1 cellular context compared by ENCODE assay signal in the genomic region with DNA sequence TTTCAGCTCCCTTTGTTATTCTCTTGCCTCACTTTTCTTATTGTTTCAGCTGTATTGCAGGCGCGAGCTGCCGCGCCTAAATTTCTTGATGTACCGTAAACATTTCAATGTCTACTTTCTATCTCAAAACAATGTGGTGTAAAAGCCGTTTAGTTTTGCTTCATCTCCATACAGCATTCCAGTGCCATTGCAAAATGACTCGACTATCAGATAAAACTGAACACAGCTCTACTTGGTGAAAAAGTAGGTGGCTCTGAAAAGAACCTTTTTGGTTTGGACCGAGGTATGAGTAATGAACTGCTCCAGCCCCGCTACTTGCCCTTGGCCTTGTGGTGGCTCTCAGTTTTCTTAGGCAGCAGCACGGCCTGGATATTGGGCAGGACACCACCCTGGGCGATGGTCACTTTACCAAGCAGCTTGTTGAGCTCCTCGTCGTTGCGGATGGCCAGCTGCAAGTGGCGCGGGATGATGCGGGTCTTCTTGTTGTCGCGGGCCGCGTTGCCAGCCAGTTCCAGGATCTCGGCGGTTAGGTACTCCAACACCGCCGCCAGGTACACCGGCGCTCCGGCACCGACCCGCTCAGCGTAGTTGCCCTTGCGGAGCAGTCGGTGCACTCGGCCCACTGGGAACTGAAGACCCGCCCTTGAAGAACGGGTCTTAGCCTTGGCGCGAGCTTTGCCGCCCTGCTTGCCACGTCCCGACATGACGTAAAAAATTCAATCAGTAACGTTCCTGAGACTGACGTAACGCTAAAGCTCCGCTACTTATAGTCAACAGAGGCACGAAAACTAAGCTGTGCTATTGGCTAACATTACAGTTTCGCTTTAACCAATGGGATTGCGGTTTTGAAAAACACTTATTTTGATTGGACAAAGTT.
TF ChIP-seq lines count a peak whose summit lies in the region.

No MANE protein-coding gene starts in this region.

TF ChIP-seq in HepG2, 621 proteins besides CTCF, POLR2A, EP300 and RAD21 (continued from another document and continues in another):
- TF ChIP-seq SKI (IDR thresholded peaks at IDR 0.05; ENCODE audit: partially characterized antibody): no peak
- TF ChIP-seq PHB2 (IDR thresholded peaks at IDR 0.05; ENCODE audit: partially characterized antibody): no peak
- TF ChIP-seq, protein P1, sequence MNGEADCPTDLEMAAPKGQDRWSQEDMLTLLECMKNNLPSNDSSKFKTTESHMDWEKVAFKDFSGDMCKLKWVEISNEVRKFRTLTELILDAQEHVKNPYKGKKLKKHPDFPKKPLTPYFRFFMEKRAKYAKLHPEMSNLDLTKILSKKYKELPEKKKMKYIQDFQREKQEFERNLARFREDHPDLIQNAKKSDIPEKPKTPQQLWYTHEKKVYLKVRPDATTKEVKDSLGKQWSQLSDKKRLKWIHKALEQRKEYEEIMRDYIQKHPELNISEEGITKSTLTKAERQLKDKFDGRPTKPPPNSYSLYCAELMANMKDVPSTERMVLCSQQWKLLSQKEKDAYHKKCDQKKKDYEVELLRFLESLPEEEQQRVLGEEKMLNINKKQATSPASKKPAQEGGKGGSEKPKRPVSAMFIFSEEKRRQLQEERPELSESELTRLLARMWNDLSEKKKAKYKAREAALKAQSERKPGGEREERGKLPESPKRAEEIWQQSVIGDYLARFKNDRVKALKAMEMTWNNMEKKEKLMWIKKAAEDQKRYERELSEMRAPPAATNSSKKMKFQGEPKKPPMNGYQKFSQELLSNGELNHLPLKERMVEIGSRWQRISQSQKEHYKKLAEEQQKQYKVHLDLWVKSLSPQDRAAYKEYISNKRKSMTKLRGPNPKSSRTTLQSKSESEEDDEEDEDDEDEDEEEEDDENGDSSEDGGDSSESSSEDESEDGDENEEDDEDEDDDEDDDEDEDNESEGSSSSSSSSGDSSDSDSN (CRISPR knock-in tag; IDR thresholded peaks at IDR 0.05): peak; percentile 66; the same call in 1 of the 2 replicates
- no peak for TF ChIP-seq TOPORS (CRISPR knock-in tag; IDR thresholded peaks at IDR 0.05)
- TF ChIP-seq, protein P2, sequence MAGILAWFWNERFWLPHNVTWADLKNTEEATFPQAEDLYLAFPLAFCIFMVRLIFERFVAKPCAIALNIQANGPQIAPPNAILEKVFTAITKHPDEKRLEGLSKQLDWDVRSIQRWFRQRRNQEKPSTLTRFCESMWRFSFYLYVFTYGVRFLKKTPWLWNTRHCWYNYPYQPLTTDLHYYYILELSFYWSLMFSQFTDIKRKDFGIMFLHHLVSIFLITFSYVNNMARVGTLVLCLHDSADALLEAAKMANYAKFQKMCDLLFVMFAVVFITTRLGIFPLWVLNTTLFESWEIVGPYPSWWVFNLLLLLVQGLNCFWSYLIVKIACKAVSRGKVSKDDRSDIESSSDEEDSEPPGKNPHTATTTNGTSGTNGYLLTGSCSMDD (CRISPR knock-in tag; IDR thresholded peaks at IDR 0.05): 0 out of 2 replicates have a peak, but pooled peaks have one; percentile 45
- TF ChIP-seq BHLHE40 (IDR thresholded peaks at IDR 0.05; ENCODE audit: low read length): no peak
- TF ChIP-seq, protein P3, sequence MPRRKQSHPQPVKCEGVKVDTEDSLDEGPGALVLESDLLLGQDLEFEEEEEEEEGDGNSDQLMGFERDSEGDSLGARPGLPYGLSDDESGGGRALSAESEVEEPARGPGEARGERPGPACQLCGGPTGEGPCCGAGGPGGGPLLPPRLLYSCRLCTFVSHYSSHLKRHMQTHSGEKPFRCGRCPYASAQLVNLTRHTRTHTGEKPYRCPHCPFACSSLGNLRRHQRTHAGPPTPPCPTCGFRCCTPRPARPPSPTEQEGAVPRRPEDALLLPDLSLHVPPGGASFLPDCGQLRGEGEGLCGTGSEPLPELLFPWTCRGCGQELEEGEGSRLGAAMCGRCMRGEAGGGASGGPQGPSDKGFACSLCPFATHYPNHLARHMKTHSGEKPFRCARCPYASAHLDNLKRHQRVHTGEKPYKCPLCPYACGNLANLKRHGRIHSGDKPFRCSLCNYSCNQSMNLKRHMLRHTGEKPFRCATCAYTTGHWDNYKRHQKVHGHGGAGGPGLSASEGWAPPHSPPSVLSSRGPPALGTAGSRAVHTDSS (CRISPR knock-in tag; conservative IDR thresholded peaks at IDR 0.05): peak; percentile 93
- TF ChIP-seq, protein P4, sequence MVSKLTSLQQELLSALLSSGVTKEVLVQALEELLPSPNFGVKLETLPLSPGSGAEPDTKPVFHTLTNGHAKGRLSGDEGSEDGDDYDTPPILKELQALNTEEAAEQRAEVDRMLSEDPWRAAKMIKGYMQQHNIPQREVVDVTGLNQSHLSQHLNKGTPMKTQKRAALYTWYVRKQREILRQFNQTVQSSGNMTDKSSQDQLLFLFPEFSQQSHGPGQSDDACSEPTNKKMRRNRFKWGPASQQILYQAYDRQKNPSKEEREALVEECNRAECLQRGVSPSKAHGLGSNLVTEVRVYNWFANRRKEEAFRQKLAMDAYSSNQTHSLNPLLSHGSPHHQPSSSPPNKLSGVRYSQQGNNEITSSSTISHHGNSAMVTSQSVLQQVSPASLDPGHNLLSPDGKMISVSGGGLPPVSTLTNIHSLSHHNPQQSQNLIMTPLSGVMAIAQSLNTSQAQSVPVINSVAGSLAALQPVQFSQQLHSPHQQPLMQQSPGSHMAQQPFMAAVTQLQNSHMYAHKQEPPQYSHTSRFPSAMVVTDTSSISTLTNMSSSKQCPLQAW (CRISPR knock-in tag; IDR thresholded peaks at IDR 0.05): peak; percentile 47; the same call in 1 of the 2 replicates
- TF ChIP-seq JUND (CRISPR knock-in tag; IDR thresholded peaks at IDR 0.05): peak; percentile 74; the same call in 1 of the 2 replicates
- TF ChIP-seq NR2F6 (IDR thresholded peaks at IDR 0.05): no peak
- TF ChIP-seq NR2F6 (CRISPR knock-in tag; IDR thresholded peaks at IDR 0.05): no peak
- TF ChIP-seq NFRKB (IDR thresholded peaks at IDR 0.05): no peak
- TF ChIP-seq SUZ12 (IDR thresholded peaks at IDR 0.05; ENCODE audit: low read depth, low read length): no peak
- TF ChIP-seq ZNF260 (CRISPR knock-in tag; IDR thresholded peaks at IDR 0.05; ENCODE audit: borderline replicate concordance, low read depth): no peak
- TF ChIP-seq, protein P5, sequence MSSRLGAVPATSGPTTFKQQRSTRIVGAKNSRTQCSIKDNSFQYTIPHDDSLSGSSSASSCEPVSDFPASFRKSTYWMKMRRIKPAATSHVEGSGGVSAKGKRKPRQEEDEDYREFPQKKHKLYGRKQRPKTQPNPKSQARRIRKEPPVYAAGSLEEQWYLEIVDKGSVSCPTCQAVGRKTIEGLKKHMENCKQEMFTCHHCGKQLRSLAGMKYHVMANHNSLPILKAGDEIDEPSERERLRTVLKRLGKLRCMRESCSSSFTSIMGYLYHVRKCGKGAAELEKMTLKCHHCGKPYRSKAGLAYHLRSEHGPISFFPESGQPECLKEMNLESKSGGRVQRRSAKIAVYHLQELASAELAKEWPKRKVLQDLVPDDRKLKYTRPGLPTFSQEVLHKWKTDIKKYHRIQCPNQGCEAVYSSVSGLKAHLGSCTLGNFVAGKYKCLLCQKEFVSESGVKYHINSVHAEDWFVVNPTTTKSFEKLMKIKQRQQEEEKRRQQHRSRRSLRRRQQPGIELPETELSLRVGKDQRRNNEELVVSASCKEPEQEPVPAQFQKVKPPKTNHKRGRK (CRISPR knock-in tag; IDR thresholded peaks at IDR 0.05): 0 out of 2 replicates have a peak, but pooled peaks have one; percentile 41
- peak; percentile 98 for TF ChIP-seq ZMYM4 (CRISPR knock-in tag; IDR thresholded peaks at IDR 0.05)
- TF ChIP-seq, protein P6, sequence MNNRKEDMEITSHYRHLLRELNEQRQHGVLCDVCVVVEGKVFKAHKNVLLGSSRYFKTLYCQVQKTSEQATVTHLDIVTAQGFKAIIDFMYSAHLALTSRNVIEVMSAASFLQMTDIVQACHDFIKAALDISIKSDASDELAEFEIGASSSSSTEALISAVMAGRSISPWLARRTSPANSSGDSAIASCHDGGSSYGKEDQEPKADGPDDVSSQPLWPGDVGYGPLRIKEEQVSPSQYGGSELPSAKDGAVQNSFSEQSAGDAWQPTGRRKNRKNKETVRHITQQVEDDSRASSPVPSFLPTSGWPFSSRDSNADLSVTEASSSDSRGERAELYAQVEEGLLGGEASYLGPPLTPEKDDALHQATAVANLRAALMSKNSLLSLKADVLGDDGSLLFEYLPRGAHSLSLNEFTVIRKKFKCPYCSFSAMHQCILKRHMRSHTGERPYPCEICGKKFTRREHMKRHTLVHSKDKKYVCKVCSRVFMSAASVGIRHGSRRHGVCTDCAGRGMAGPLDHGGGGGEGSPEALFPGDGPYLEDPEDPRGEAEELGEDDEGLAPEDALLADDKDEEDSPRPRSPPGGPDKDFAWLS (CRISPR knock-in tag; IDR thresholded peaks at IDR 0.05; ENCODE audit: borderline replicate concordance): no peak
- peak; percentile 4; the same call in 1 of the 2 replicates for TF ChIP-seq POLR2G (IDR thresholded peaks at IDR 0.05; ENCODE audit: low read depth, low read length)
- TF ChIP-seq, protein P7, sequence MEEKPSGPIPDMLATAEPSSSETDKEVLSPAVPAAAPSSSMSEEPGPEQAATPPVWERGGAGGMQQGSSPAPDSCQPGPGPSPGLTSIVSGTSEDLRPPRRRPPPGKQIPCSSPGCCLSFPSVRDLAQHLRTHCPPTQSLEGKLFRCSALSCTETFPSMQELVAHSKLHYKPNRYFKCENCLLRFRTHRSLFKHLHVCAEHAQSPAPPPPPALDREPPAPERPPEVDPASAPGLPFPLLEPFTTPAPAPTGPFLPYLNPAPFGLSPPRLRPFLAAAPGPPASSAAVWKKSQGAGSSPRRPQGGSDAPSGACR (CRISPR knock-in tag; IDR thresholded peaks at IDR 0.05): peak; percentile 98
- TF ChIP-seq, protein P8, sequence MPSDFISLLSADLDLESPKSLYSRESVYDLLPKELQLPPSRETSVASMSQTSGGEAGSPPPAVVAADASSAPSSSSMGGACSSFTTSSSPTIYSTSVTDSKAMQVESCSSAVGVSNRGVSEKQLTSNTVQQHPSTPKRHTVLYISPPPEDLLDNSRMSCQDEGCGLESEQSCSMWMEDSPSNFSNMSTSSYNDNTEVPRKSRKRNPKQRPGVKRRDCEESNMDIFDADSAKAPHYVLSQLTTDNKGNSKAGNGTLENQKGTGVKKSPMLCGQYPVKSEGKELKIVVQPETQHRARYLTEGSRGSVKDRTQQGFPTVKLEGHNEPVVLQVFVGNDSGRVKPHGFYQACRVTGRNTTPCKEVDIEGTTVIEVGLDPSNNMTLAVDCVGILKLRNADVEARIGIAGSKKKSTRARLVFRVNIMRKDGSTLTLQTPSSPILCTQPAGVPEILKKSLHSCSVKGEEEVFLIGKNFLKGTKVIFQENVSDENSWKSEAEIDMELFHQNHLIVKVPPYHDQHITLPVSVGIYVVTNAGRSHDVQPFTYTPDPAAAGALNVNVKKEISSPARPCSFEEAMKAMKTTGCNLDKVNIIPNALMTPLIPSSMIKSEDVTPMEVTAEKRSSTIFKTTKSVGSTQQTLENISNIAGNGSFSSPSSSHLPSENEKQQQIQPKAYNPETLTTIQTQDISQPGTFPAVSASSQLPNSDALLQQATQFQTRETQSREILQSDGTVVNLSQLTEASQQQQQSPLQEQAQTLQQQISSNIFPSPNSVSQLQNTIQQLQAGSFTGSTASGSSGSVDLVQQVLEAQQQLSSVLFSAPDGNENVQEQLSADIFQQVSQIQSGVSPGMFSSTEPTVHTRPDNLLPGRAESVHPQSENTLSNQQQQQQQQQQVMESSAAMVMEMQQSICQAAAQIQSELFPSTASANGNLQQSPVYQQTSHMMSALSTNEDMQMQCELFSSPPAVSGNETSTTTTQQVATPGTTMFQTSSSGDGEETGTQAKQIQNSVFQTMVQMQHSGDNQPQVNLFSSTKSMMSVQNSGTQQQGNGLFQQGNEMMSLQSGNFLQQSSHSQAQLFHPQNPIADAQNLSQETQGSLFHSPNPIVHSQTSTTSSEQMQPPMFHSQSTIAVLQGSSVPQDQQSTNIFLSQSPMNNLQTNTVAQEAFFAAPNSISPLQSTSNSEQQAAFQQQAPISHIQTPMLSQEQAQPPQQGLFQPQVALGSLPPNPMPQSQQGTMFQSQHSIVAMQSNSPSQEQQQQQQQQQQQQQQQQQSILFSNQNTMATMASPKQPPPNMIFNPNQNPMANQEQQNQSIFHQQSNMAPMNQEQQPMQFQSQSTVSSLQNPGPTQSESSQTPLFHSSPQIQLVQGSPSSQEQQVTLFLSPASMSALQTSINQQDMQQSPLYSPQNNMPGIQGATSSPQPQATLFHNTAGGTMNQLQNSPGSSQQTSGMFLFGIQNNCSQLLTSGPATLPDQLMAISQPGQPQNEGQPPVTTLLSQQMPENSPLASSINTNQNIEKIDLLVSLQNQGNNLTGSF (CRISPR knock-in tag; IDR thresholded peaks at IDR 0.05): no peak
- TF ChIP-seq SNAI1 (CRISPR knock-in tag; IDR thresholded peaks at IDR 0.05; ENCODE audit: borderline replicate concordance): no peak
- TF ChIP-seq ZBTB3 (CRISPR knock-in tag; IDR thresholded peaks at IDR 0.05; ENCODE audit: borderline replicate concordance, low read depth): no peak
- no peak for TF ChIP-seq ZNF660 (CRISPR knock-in tag; IDR thresholded peaks at IDR 0.05; ENCODE audit: borderline replicate concordance, low read depth)
- TF ChIP-seq NCOA5 (CRISPR knock-in tag; IDR thresholded peaks at IDR 0.05): no peak
- TF ChIP-seq, protein P9, sequence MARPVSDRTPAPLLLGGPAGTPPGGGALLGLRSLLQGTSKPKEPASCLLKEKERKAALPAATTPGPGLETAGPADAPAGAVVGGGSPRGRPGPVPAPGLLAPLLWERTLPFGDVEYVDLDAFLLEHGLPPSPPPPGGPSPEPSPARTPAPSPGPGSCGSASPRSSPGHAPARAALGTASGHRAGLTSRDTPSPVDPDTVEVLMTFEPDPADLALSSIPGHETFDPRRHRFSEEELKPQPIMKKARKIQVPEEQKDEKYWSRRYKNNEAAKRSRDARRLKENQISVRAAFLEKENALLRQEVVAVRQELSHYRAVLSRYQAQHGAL (CRISPR knock-in tag; IDR thresholded peaks at IDR 0.05; ENCODE audit: not compliant biosample characterization): no peak
- no peak for TF ChIP-seq RNF2 (conservative IDR thresholded peaks at IDR 0.05; ENCODE audit: low read depth)
- TF ChIP-seq ZNF138 (CRISPR knock-in tag; IDR thresholded peaks at IDR 0.05; ENCODE audit: low read depth): no peak; the same call in 1 of the 2 replicates
- no peak for TF ChIP-seq ZNF101 (CRISPR knock-in tag; IDR thresholded peaks at IDR 0.05; ENCODE audit: borderline replicate concordance, low read depth)
